29 cellular contexts compared by ENCODE assay signal in genomic region chr15:57343018-57343417, GRCh38. TPM values are rescaled to one million over a fixed set of nuclear protein-coding genes. Genes with fewer than 3 reads are reported as not detected.
"Had no signal": no experiment of that assay in that cellular context is flagged by ENCODE, and none has a peak within 500 bp of the region (broad histone marks: within the 10 kb centered on the region; RNA-seq: fewer than 3 reads in every experiment).

No MANE protein-coding gene starts in this region.

- H3K27me3 Mint-ChIP-seq: activated naive CD8-positive, alpha-beta T cell treated with anti-CD3 and anti-CD28 coated beads for 36 hours had no signal

- H3K4me1 Mint-ChIP-seq: activated naive CD4-positive, alpha-beta T cell treated with anti-CD3 and anti-CD28 coated beads, Interleukin-2, amount 10 ng/mL, durations not matched to agents 7 days and 5 days had no signal

- H3K27ac ChIP-seq: brain microvascular endothelial cell, cardiac muscle cell, RWPE1, SJCRH30 had no signal

- H3K4me3 ChIP-seq: cardiac muscle cell, SJCRH30 had no signal

- H3K27ac Mint-ChIP-seq: activated CD8-positive, alpha-beta T cell treated with anti-CD3 and anti-CD28 coated beads for 36 hours; activated naive CD4-positive, alpha-beta T cell treated with anti-CD3 and anti-CD28 coated beads, Interleukin-2, amount 10 ng/mL, durations not matched to agents 7 days and 5 days; activated naive CD8-positive, alpha-beta T cell treated with anti-CD3 and anti-CD28 coated beads for 36 hours; activated T-cell treated with anti-CD3 and anti-CD28 coated beads, Interleukin-2, amount 50 U/mL, for 72 hours; activated T-helper 2 cell treated with anti-CD3 and anti-CD28 coated beads, Interferon-gamma antibody, Interleukin-2, Interleukin-4, amounts not matched to agents 10 μg/mL and 5 μg/mL and 100 μg/mL, durations not matched to agents 14 hours and 24 hours and 36 hours had no signal

- ATAC-seq: activated CD4-positive, CD25-positive, alpha-beta regulatory T cell treated with anti-CD3 and anti-CD28 coated beads, Interleukin-2, amount 50 U/mL, for 24 hours; activated CD8-positive, alpha-beta T cell treated with anti-CD3 and anti-CD28 coated beads for 36 hours; activated T-cell treated with anti-CD3 and anti-CD28 coated beads, Interleukin-2, amount 50 U/mL, for 72 hours; Panc1 had no signal

- H3K36me3 ChIP-seq: brain microvascular endothelial cell, cardiac muscle cell, SJCRH30 had no signal

- H3K27me3 ChIP-seq: brain microvascular endothelial cell, cardiac muscle cell, SJCRH30 had no signal

- DNase-seq: activated CD4-positive, alpha-beta T cell treated with anti-CD3 and anti-CD28 coated beads for 4 hours; activated CD8-positive, alpha-beta memory T cell treated with anti-CD3 and anti-CD28 coated beads, Interleukin-2, amount 50 U/mL, for 4 hours; activated CD8-positive, alpha-beta T cell treated with anti-CD3 and anti-CD28 coated beads for 36 hours; activated gamma-delta T cell treated with Interleukin-2 at 50 U/mL for 16 hours; activated naive CD4-positive, alpha-beta T cell treated with anti-CD3 and anti-CD28 coated beads, Interleukin-2, amount 10 ng/mL, durations not matched to agents 7 days and 5 days; activated naive CD8-positive, alpha-beta T cell treated with anti-CD3 and anti-CD28 coated beads for 36 hours; activated T-cell treated with anti-CD3 and anti-CD28 coated beads, Interleukin-2, amount 50 U/mL, for 72 hours; brain microvascular endothelial cell; KG1; NCI-H1048; NCI-H146; NCI-H187 treated with DMSO at 0.1 percent for 48 hours; NCI-H2171; NCI-H2227 treated with DMSO at 0.1 percent for 48 hours; NCI-H446 treated with DMSO at 0.1 percent for 48 hours; NCI-H524 treated with DMSO at 0.1 percent for 48 hours; NCI-H774; NK-92 treated with Interleukin-12 subunit alpha and Interleukin-12 subunit beta, amount 100 ng/mL, for 24 hours; OCI-M1; Right ventricle myocardium superior; SJCRH30; SK-N-SH; T-helper 1 cell had no signal

- H3K9me2 ChIP-seq: SK-N-SH had no signal

- H3K9me3 Mint-ChIP-seq: activated CD8-positive, alpha-beta T cell treated with anti-CD3 and anti-CD28 coated beads for 36 hours; activated naive CD4-positive, alpha-beta T cell treated with anti-CD3 and anti-CD28 coated beads, Interleukin-2, amount 10 ng/mL, durations not matched to agents 7 days and 5 days; activated naive CD8-positive, alpha-beta T cell treated with anti-CD3 and anti-CD28 coated beads for 36 hours; activated T-cell treated with anti-CD3 and anti-CD28 coated beads, Interleukin-2, amount 50 U/mL, for 72 hours; activated T-helper 2 cell treated with anti-CD3 and anti-CD28 coated beads, Interferon-gamma antibody, Interleukin-2, Interleukin-4, amounts not matched to agents 10 μg/mL and 5 μg/mL and 100 μg/mL, durations not matched to agents 14 hours and 24 hours and 36 hours had no signal

- H3K9me3 ChIP-seq: SK-N-SH had no signal

- H3K9ac ChIP-seq: SK-N-SH had no signal

- H3K4me3 Mint-ChIP-seq: activated CD8-positive, alpha-beta T cell treated with anti-CD3 and anti-CD28 coated beads for 36 hours; activated naive CD4-positive, alpha-beta T cell treated with anti-CD3 and anti-CD28 coated beads, Interleukin-2, amount 10 ng/mL, durations not matched to agents 7 days and 5 days; activated naive CD8-positive, alpha-beta T cell treated with anti-CD3 and anti-CD28 coated beads for 36 hours; activated T-cell treated with anti-CD3 and anti-CD28 coated beads, Interleukin-2, amount 50 U/mL, for 72 hours had no signal

- H3K4me2 ChIP-seq: SK-N-SH had no signal

- H3K36me3 Mint-ChIP-seq: activated naive CD4-positive, alpha-beta T cell treated with anti-CD3 and anti-CD28 coated beads, Interleukin-2, amount 10 ng/mL, durations not matched to agents 7 days and 5 days; activated naive CD8-positive, alpha-beta T cell treated with anti-CD3 and anti-CD28 coated beads for 36 hours had no signal

RNA-seq across cellular contexts. Expression of gene CGNL1, which starts 33.3 kb away (rescaled TPM):
- total RNA-seq: activated CD8-positive, alpha-beta T cell treated with anti-CD3 and anti-CD28 coated beads for 36 hours; activated naive CD8-positive, alpha-beta T cell treated with anti-CD3 and anti-CD28 coated beads for 36 hours; activated T-cell treated with anti-CD3 and anti-CD28 coated beads, Interleukin-2, amount 50 U/mL, for 72 hours; activated T-helper 2 cell treated with anti-CD3 and anti-CD28 coated beads, Interferon-gamma antibody, Interleukin-2, Interleukin-4, amounts not matched to agents 10 μg/mL and 5 μg/mL and 100 μg/mL, durations not matched to agents 14 hours and 24 hours and 36 hours; T-helper 2 cell treated with Interferon-gamma antibody and Interleukin-4, amounts not matched to agents 100 ng/mL and 5 ng/mL, for 36 hours had no signal
